In genomic region chr2:36708119-36708741, GRCh38 we compare ENCODE assay signal across 11 cellular contexts. TPM values are rescaled to one million over a fixed set of nuclear protein-coding genes. Genes with fewer than 3 reads are reported as not detected.
DNase-seq lines count a peak whose midpoint lies in the region; ATAC-seq and TF ChIP-seq lines count a peak whose summit lies in the region.
"Had no signal": no experiment of that assay in that cellular context is flagged by ENCODE, and none has a peak within 500 bp of the region (broad histone marks: within the 10 kb centered on the region; RNA-seq: fewer than 3 reads in every experiment).

No MANE protein-coding gene starts in this region.

- intact Hi-C loops in left ventricle myocardium superior (cut with micrococcal nuclease), result no loop called here

- peak; percentile 18 for DNase-seq in GOT3 (lab: John Stamatoyannopoulos, UW)
- no peak for DNase-seq in left ventricle myocardium superior
- no peak for DNase-seq in type B pancreatic cell (ENCODE audit: extremely low spot score, unreplicated experiment)
- no peak for DNase-seq in caudate nucleus (lab: John Stamatoyannopoulos, UW)
- DNase-seq: NCI-H1048 had no signal

- no peak overlapping the region for H3K27ac ChIP-seq in VCaP
- H3K27ac ChIP-seq in caudate nucleus (ENCODE audit: low read depth, low read length), result no peak overlapping the region
- H3K27ac ChIP-seq: epithelial cell of prostate had no signal

- H3K27ac Mint-ChIP-seq in type B pancreatic cell, result peak overlapping the region; percentile 83
- H3K27ac Mint-ChIP-seq: memory B cell; stimulated activated naive CD8-positive, alpha-beta T cell treated with anti-CD3 and anti-CD28 coated beads, Interleukin-15, Interleukin-2, amounts not matched to agents 100 ng/mL and 50 ng/mL, for 24 hours had no signal

- TF ChIP-seq CTCF in VCaP (conservative IDR thresholded peaks at IDR 0.05), result peak; percentile 17; the same call in 1 of the 2 replicates
- TF ChIP-seq CTCF in type B pancreatic cell (conservative IDR thresholded peaks at IDR 0.05), result peak; percentile 49

- peaks cover 25% of the 10 kb centered on the region for H3K4me1 Mint-ChIP-seq in type B pancreatic cell (ENCODE audit: unreplicated experiment)
- H3K4me1 Mint-ChIP-seq: memory B cell had no signal

- peaks cover 12% of the 10 kb centered on the region for H3K27me3 Mint-ChIP-seq in type B pancreatic cell
- H3K27me3 Mint-ChIP-seq: stimulated activated naive CD8-positive, alpha-beta T cell treated with anti-CD3 and anti-CD28 coated beads, Interleukin-15, Interleukin-2, amounts not matched to agents 100 ng/mL and 50 ng/mL, for 24 hours had no signal

- peaks cover 3% of the 10 kb centered on the region for H3K36me3 Mint-ChIP-seq in type B pancreatic cell

- peak overlapping the region; percentile 14 for H3K4me3 Mint-ChIP-seq in type B pancreatic cell
- H3K4me3 Mint-ChIP-seq: memory B cell; stimulated activated naive CD8-positive, alpha-beta T cell treated with anti-CD3 and anti-CD28 coated beads, Interleukin-15, Interleukin-2, amounts not matched to agents 100 ng/mL and 50 ng/mL, for 24 hours had no signal

- H3K9me3 Mint-ChIP-seq in type B pancreatic cell, result peaks cover 12% of the 10 kb centered on the region

- ATAC-seq in left ventricle myocardium superior (peak; percentile 67), HG02885 (IDR thresholded peaks at IDR 0.05; ENCODE audit: poor library complexity, unreplicated experiment) (no peak), GM18909 (IDR thresholded peaks at IDR 0.05; ENCODE audit: poor library complexity, unreplicated experiment) (no peak)

RNA-seq across cellular contexts. Expression of gene VIT, which starts 11.7 kb away (rescaled TPM):
- 13.3 TPM for total RNA-seq in left ventricle myocardium superior
- 1.2 and 1.4 TPM in 2 replicates for total RNA-seq in type B pancreatic cell (ENCODE audit: low replicate concordance)
